Comparison of ENCODE assay signal across 9 cellular contexts in genomic region chr1:151145158-151146071, GRCh38. TPM values are rescaled to one million over a fixed set of nuclear protein-coding genes. Genes with fewer than 3 reads are reported as not detected.
DNase-seq lines count a peak whose midpoint lies in the region; ATAC-seq and TF ChIP-seq lines count a peak whose summit lies in the region.
"Had no signal": no experiment of that assay in that cellular context is flagged by ENCODE, and none has a peak within 500 bp of the region (broad histone marks: within the 10 kb centered on the region; RNA-seq: fewer than 3 reads in every experiment).

No MANE protein-coding gene starts in this region.

- no peak for TF ChIP-seq CTCF in osteocyte (IDR thresholded peaks at IDR 0.05)

- peaks cover 19% of the 10 kb centered on the region for H3K4me1 Mint-ChIP-seq in activated T-cell treated with anti-CD3 and anti-CD28 coated beads, Interleukin-2, amount 50 U/mL, for 24 hours (ENCODE audit: low read depth)
- H3K4me1 Mint-ChIP-seq in osteocyte (ENCODE audit: unreplicated experiment), result peaks cover 35% of the 10 kb centered on the region

- no peaks in the 10 kb centered on the region for H3K36me3 Mint-ChIP-seq in activated T-cell treated with anti-CD3 and anti-CD28 coated beads, Interleukin-2, amount 50 U/mL, for 24 hours (ENCODE audit: low read depth)
- H3K36me3 Mint-ChIP-seq in osteocyte (ENCODE audit: unreplicated experiment), result peaks cover 3% of the 10 kb centered on the region

- ATAC-seq in activated CD4-positive, CD25-positive, alpha-beta regulatory T cell treated with anti-CD3 and anti-CD28 coated beads, Interleukin-2, amount 50 U/mL, for 24 hours, result no peak

- H3K4me3 Mint-ChIP-seq in activated T-cell treated with anti-CD3 and anti-CD28 coated beads, Interleukin-2, amount 50 U/mL, for 24 hours, result peak overlapping the region; percentile 83
- H3K4me3 Mint-ChIP-seq in osteocyte (ENCODE audit: unreplicated experiment), result peak overlapping the region; percentile 89

- H3K27me3 Mint-ChIP-seq in activated T-cell treated with anti-CD3 and anti-CD28 coated beads, Interleukin-2, amount 50 U/mL, for 24 hours, result peaks cover 4% of the 10 kb centered on the region
- H3K27me3 Mint-ChIP-seq in osteocyte (ENCODE audit: unreplicated experiment), result no peaks in the 10 kb centered on the region

- no peaks in the 10 kb centered on the region for H3K9me3 Mint-ChIP-seq in activated T-cell treated with anti-CD3 and anti-CD28 coated beads, Interleukin-2, amount 50 U/mL, for 24 hours
- no peaks in the 10 kb centered on the region for H3K9me3 Mint-ChIP-seq in osteocyte (ENCODE audit: unreplicated experiment)

- DNase-seq in NCI-H345 (lab: John Stamatoyannopoulos, UW), result peak; percentile 62
- DNase-seq in NCI-H345 treated with DMSO at 0.1 percent for 48 hours (lab: John Stamatoyannopoulos, UW; ENCODE audit: unreplicated experiment), result no peak
- peak; percentile 63 for DNase-seq in activated T-cell treated with anti-CD3 and anti-CD28 coated beads, Interleukin-2, amount 50 U/mL, for 24 hours
- DNase-seq in germinal center (ENCODE audit: low spot score), result peak; percentile 28
- DNase-seq in osteocyte (ENCODE audit: extremely low spot score, unreplicated experiment), result peak; percentile 83
- no peak for DNase-seq in COR-L47 (lab: John Stamatoyannopoulos, UW)
- DNase-seq in NCI-H1694 (lab: John Stamatoyannopoulos, UW), result no peak

- H3K27ac Mint-ChIP-seq in activated T-cell treated with anti-CD3 and anti-CD28 coated beads, Interleukin-2, amount 50 U/mL, for 24 hours, result no peak overlapping the region
- H3K27ac Mint-ChIP-seq in osteocyte (ENCODE audit: unreplicated experiment), result no peak overlapping the region

RNA-seq across cellular contexts. Expression of gene SEMA6C, which starts 1.0 kb away (rescaled TPM):
- total RNA-seq in osteocyte, result 24.7 and 28.2 TPM in 2 replicates

RNA-seq across cellular contexts. Expression of gene TNFAIP8L2, which starts 11.0 kb away (rescaled TPM):
- total RNA-seq in osteocyte, result not detected in 2 replicates

RNA-seq across cellular contexts. Expression of gene LYSMD1, which starts 20.3 kb away (rescaled TPM):
- total RNA-seq in osteocyte, result 12.6 and 13.3 TPM in 2 replicates

RNA-seq across cellular contexts. Expression of gene SCNM1, which starts 20.5 kb away (rescaled TPM):
- 45.0 and 49.8 TPM in 2 replicates for total RNA-seq in osteocyte

RNA-seq across cellular contexts. Expression of gene TMOD4, which starts 30.4 kb away (rescaled TPM):
- 2.8 TPM in 1 of 2 replicates, not detected in the other for total RNA-seq in osteocyte
- total RNA-seq: subcutaneous adipose tissue had no signal

Comparison
In these comparisons a context has a peak if more than half of its experiments do, and no peak if none do; other contexts are left out.
1. DNase-seq: peak in NCI-H345 (single experiment), activated T-cell treated with anti-CD3 and anti-CD28 coated beads, Interleukin-2, amount 50 U/mL, for 24 hours (single experiment), germinal center (single experiment) and osteocyte (single experiment); none in NCI-H345 treated with DMSO at 0.1 percent for 48 hours (single experiment), COR-L47 (single experiment) and NCI-H1694 (single experiment).